ENCODE assay signal across 7 cellular contexts in the genomic region with DNA sequence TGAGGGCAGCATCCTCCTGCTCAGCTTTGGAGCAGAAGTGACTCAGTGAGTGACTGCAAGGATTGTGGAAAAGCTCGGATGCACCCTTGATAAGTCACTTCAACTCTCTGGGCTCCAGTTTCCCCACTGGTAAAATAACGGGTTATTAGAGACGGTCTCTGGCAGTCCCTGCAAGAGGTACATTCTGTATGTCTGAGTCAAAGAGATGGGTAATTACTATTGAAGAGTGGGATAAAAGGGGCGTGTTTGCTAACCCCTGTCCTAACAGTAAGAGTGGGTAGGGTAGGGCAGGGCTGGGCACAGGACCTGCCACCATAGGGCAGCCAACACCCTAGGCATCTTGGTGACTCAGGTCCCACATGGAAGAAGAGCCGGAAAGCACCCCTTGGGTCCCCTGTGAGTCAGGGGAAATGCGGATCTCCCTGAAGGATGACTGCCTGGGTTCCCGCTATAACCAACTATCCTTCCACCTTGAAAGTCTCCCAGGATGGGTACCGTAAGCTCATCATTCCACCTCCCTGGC. TPM values are rescaled to one million over a fixed set of nuclear protein-coding genes. Genes with fewer than 3 reads are reported as not detected.
DNase-seq lines count a peak whose midpoint lies in the region; ATAC-seq and TF ChIP-seq lines count a peak whose summit lies in the region.

No MANE protein-coding gene starts in this region.

- POLR2A ChIA-PET in activated CD8-positive, alpha-beta T cell treated with anti-CD3 and anti-CD28 coated beads for 36 hours (lab: Charles Lee), result interaction anchor here (1.0 to 14.2 kb wide), 9 partner anchors 9 to 302 kb away, joined by 3 to 156 read pairs (median 5); a partner anchor contains a TSS

- H3K4me3 ChIP-seq in HL-60 (replicated peaks; ENCODE audit: insufficient read depth, low read length) (no peak overlapping the region), stomach (peak overlapping the region in 1 of 4 donors; percentile 18)

- TF ChIP-seq EP300 in stomach (IDR thresholded peaks at IDR 0.05), result no peak

- WGBS in stomach, 5 donors, result 56 to 65% (median 58%) methylated on average over 8 of the region's 8 CpGs

- H3K27me3 ChIP-seq in HL-60 (ENCODE audit: insufficient read depth, poor library complexity, severe bottlenecking) (no peaks in the 10 kb centered on the region), stomach (no peaks in the 10 kb centered on the region)

- no peaks in the 10 kb centered on the region for H3K27me3 Mint-ChIP-seq in activated CD8-positive, alpha-beta T cell treated with anti-CD3 and anti-CD28 coated beads for 36 hours

- ATAC-seq in activated CD8-positive, alpha-beta T cell treated with anti-CD3 and anti-CD28 coated beads for 36 hours, result no peak

- H3K36me3 Mint-ChIP-seq in activated CD8-positive, alpha-beta T cell treated with anti-CD3 and anti-CD28 coated beads for 36 hours (ENCODE audit: low read depth), result peaks cover 25% of the 10 kb centered on the region

- intact Hi-C loops in activated CD8-positive, alpha-beta T cell treated with anti-CD3 and anti-CD28 coated beads for 36 hours (cut with micrococcal nuclease), result no loop called here
- intact Hi-C loops in stomach (cut with DNase I; ENCODE audit: low total_unique reads), result no loop called here

- H3K9me3 ChIP-seq in stomach, result no peaks in the 10 kb centered on the region

- H3K27ac ChIP-seq in HL-60 (replicated peaks) (peak overlapping the region; percentile 94), stomach (peak overlapping the region; percentile 86 to 97 (median 95))

- H3K27ac Mint-ChIP-seq in activated CD8-positive, alpha-beta T cell treated with anti-CD3 and anti-CD28 coated beads for 36 hours, result peak overlapping the region; percentile 94

- peaks cover 82% of the 10 kb centered on the region for H3K4me1 Mint-ChIP-seq in activated CD8-positive, alpha-beta T cell treated with anti-CD3 and anti-CD28 coated beads for 36 hours (ENCODE audit: low read depth)

- no peak for TF ChIP-seq POLR2A in stomach (IDR thresholded peaks at IDR 0.05)

- no peak for TF ChIP-seq CTCF in HL-60 (IDR thresholded peaks at IDR 0.05; ENCODE audit: insufficient read depth, low read length)
- TF ChIP-seq CTCF in activated CD8-positive, alpha-beta T cell treated with anti-CD3 and anti-CD28 coated beads for 36 hours (IDR thresholded peaks at IDR 0.05), result no peak
- TF ChIP-seq CTCF in stomach (IDR thresholded peaks at IDR 0.05), result no peak

- no peaks in the 10 kb centered on the region for H3K9me3 Mint-ChIP-seq in activated CD8-positive, alpha-beta T cell treated with anti-CD3 and anti-CD28 coated beads for 36 hours

- peaks cover 84 to 99% (median 92%) of the 10 kb centered on the region in 4 donors for H3K4me1 ChIP-seq in stomach

- H3K4me3 Mint-ChIP-seq in activated CD8-positive, alpha-beta T cell treated with anti-CD3 and anti-CD28 coated beads for 36 hours, result no peak overlapping the region

- no peak for DNase-seq in HL-60 (ENCODE audit: low read depth in 1 of 2, low spot score in 1 of 2)
- no peak for DNase-seq in activated CD8-positive, alpha-beta T cell treated with anti-CD3 and anti-CD28 coated beads for 36 hours
- peak; percentile 73 for DNase-seq in hepatic stellate cell (ENCODE audit: low spot score)
- no peak for DNase-seq in stomach
- DNase-seq in epidermal melanocyte (ENCODE audit: insufficient read length, low spot score), result no peak
- DNase-seq in MV-4-11 (lab: John Stamatoyannopoulos, UW), result no peak
- DNase-seq in SHP77 (lab: John Stamatoyannopoulos, UW), result no peak

- peaks cover 4 to 11% (median 10%) of the 10 kb centered on the region in 4 donors for H3K36me3 ChIP-seq in stomach

- CTCF ChIA-PET in activated CD8-positive, alpha-beta T cell treated with anti-CD3 and anti-CD28 coated beads for 36 hours (lab: Charles Lee), result interaction anchor here (1.0 to 8.1 kb wide), 4 partner anchors 10 to 159 kb away, joined by 3 to 97 read pairs (median 32); no protein-coding TSS in a partner anchor

RNA-seq across cellular contexts. Expression of a gene that starts 7.3 kb away (rescaled TPM):
- total RNA-seq in activated CD8-positive, alpha-beta T cell treated with anti-CD3 and anti-CD28 coated beads for 36 hours, result 10 to 100 TPM; 41.1 to 43.0 TPM
- total RNA-seq in stomach, result 100 to 1,000 TPM; 550 to 693 (median 622) TPM
- polyA plus RNA-seq in stomach, result 10 to 100 TPM; 37.4 to 76.8 (median 60.3) TPM

RNA-seq across cellular contexts. Expression of a gene that starts 19.8 kb away (rescaled TPM):
- 1,000 to 10,000 TPM; 1,925 to 1,979 TPM for total RNA-seq in activated CD8-positive, alpha-beta T cell treated with anti-CD3 and anti-CD28 coated beads for 36 hours
- total RNA-seq in stomach, result 1,000 to 10,000 TPM in 1 of 5 donors, 100 to 1,000 TPM in 4; 671 to 1,412 (median 779) TPM
- 1,000 to 10,000 TPM; 1,415 to 1,760 (median 1,525) TPM for polyA plus RNA-seq in stomach

RNA-seq across cellular contexts. Expression of a gene that starts 37.4 kb away (rescaled TPM):
- total RNA-seq in activated CD8-positive, alpha-beta T cell treated with anti-CD3 and anti-CD28 coated beads for 36 hours, result 10 to 100 TPM; 34.4 to 38.0 TPM
- total RNA-seq in stomach, result 10 to 100 TPM in 3 of 5 donors, 1 to 10 TPM in 2; 6.1 to 36.2 (median 12.3) TPM
- 10 to 100 TPM; 13.3 to 18.9 (median 16.3) TPM for polyA plus RNA-seq in stomach

RNA-seq across cellular contexts. Expression of a gene that starts 47.8 kb away (rescaled TPM):
- total RNA-seq in activated CD8-positive, alpha-beta T cell treated with anti-CD3 and anti-CD28 coated beads for 36 hours, result 100 to 1,000 TPM; 159 to 164 TPM
- 100 to 1,000 TPM in 1 of 5 donors, 10 to 100 TPM in 4; 53.9 to 110 (median 85.3) TPM for total RNA-seq in stomach
- 10 to 100 TPM; 32.8 to 44.6 (median 34.7) TPM for polyA plus RNA-seq in stomach

RNA-seq across cellular contexts. Expression of a gene that starts 58.7 kb away (rescaled TPM):
- total RNA-seq in activated CD8-positive, alpha-beta T cell treated with anti-CD3 and anti-CD28 coated beads for 36 hours, result 100 to 1,000 TPM; 115 to 120 TPM
- total RNA-seq in stomach, result 100 to 1,000 TPM in 1 of 5 donors, 10 to 100 TPM in 4; 24.4 to 112 (median 51.8) TPM
- polyA plus RNA-seq in stomach, result 10 to 100 TPM; 68.1 to 71.3 (median 69.2) TPM

Comparison
In these comparisons a context has a peak if more than half of its experiments do, and no peak if none do; other contexts are left out.
1. RNA of a gene that starts 7.3 kb away (total RNA-seq): 550 to 693 TPM in stomach; 41.1 to 43.0 TPM in activated CD8-positive, alpha-beta T cell treated with anti-CD3 and anti-CD28 coated beads for 36 hours; every median in the first group is over 10 times any median in the second.